In the genomic region with DNA sequence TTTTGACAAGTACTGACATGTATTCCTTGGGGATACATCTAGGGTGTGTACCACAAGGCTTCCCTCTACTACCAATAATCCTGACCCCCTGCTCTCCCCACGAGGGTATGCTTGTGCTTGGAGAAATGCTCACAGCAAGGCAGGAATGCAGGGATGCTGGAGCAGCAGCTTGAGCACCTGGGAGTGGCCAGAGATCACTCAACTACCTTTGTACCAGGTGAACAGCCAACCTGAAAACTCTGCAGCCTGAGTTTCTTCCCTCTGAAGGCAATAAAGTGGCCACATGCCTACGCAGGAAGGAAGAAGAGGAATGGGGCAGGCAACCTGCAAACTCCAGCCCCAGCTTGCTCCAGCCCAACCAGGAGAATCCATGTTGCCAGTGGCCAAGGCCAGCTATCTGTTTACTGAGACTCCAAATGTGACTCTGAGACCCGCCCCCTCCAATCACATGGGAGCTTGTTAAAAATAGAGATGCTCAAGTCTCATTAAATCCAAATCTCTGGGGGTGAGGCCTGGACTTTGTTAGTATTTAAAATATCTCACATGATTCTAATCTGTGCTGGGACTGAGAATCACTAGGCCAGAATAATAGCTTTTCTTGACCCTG, we compare ENCODE assay signal across 21 cellular contexts.
DNase-seq lines count a peak whose midpoint lies in the region; ATAC-seq and TF ChIP-seq lines count a peak whose summit lies in the region.
"Had no signal": no experiment of that assay in that cellular context is flagged by ENCODE, and none has a peak within 500 bp of the region (broad histone marks: within the 10 kb centered on the region; RNA-seq: fewer than 3 reads in every experiment).

No MANE protein-coding gene starts in this region.

- no peaks in the 10 kb centered on the region for H3K4me1 ChIP-seq in HEK293 (ENCODE audit: control insufficient read depth, insufficient read depth, low read length)
- no peaks in the 10 kb centered on the region for H3K4me1 ChIP-seq in colonic mucosa
- H3K4me1 ChIP-seq in uterus = peaks cover 0 to 1% of the 10 kb centered on the region in 2 donors

- H3K27ac ChIP-seq in HEK293 (ENCODE audit: extremely low read depth, low read depth, low read length) (no peak overlapping the region), colonic mucosa (no peak overlapping the region), uterus (peak overlapping the region; percentile 9 to 72)
- H3K27ac ChIP-seq: body of pancreas, upper lobe of left lung, WERI-Rb-1 had no signal

- POLR2A ChIA-PET in HEK293 (lab: Yijun Ruan, JAX) = no interaction called here

- H3K36me3 ChIP-seq in HEK293 (ENCODE audit: control insufficient read depth in 2 of 2, insufficient read depth in 1 of 2, low read length in 2 of 2) (no peaks in the 10 kb centered on the region), colonic mucosa (no peaks in the 10 kb centered on the region), uterus (no peaks in the 10 kb centered on the region)
- H3K36me3 ChIP-seq: upper lobe of left lung, WERI-Rb-1 had no signal

- H3K9ac ChIP-seq in colonic mucosa (ENCODE audit: low read depth in 2 of 2, low read length in 2 of 2) = no peak overlapping the region

- H3K9me3 ChIP-seq in HEK293 (ENCODE audit: control insufficient read depth, insufficient read depth, low read depth, low read length) (no peaks in the 10 kb centered on the region), colonic mucosa (no peaks in the 10 kb centered on the region), uterus (no peaks in the 10 kb centered on the region)
- H3K9me3 ChIP-seq: body of pancreas, upper lobe of left lung had no signal

- ATAC-seq in HG02610 (IDR thresholded peaks at IDR 0.05; ENCODE audit: unreplicated experiment) = no peak
- ATAC-seq: activated T-cell treated with anti-CD3 and anti-CD28 coated beads, Interleukin-2, amount 50 U/mL, for 72 hours; body of pancreas had no signal

- TF ChIP-seq CTCF in HEK293 (tag by site-specific recombination; IDR thresholded peaks at IDR 0.05) (no peak), colonic mucosa (IDR thresholded peaks at IDR 0.05) (no peak), uterus (IDR thresholded peaks at IDR 0.05) (no peak)

- CTCF ChIA-PET in HEK293 (lab: Yijun Ruan, JAX) = no interaction called here

- DNase-seq in colonic mucosa (peak; percentile 35), myocyte (ENCODE audit: low read depth) (peak; percentile 24), uterus (peak; percentile 40 to 55)
- DNase-seq in stimulated activated naive CD4-positive, alpha-beta T cell treated with Interleukin-2 at 50 U/mL for 16 hours (lab: John Stamatoyannopoulos, UW) = no peak
- DNase-seq in stimulated activated CD4-positive, alpha-beta T cell treated with anti-CD3 and anti-CD28 coated beads, Interleukin-4, amount 100 ng/mL, for 1 hour = no peak
- DNase-seq: activated CD4-positive, alpha-beta T cell treated with anti-CD3 and anti-CD28 coated beads, Interleukin-2, amount 50 U/mL, for 1 hour; activated CD8-positive, alpha-beta memory T cell treated with anti-CD3 and anti-CD28 coated beads, Interleukin-2, amount 10 ng/mL, durations not matched to agents 7 days and 5 days; activated naive CD4-positive, alpha-beta T cell treated with Interleukin-2 at 50 U/mL for 16 hours; activated T-cell treated with anti-CD3 and anti-CD28 coated beads, Interleukin-2, amount 50 U/mL, for 72 hours; body of pancreas; CD4-positive, alpha-beta T cell; Karpas-422; kidney glomerular epithelial cell; NCI-H1436 treated with DMSO at 0.1 percent for 48 hours; NCI-H510A; nucleus accumbens; T-helper 9 cell; upper lobe of left lung; WERI-Rb-1 had no signal

- H3K4me3 ChIP-seq in HEK293 (ENCODE audit: low read depth, low read length) (no peak overlapping the region), colonic mucosa (no peak overlapping the region), uterus (no peak overlapping the region)
- H3K4me3 ChIP-seq: body of pancreas, upper lobe of left lung had no signal

- no peak for TF ChIP-seq POLR2A in uterus (IDR thresholded peaks at IDR 0.05)

- intact Hi-C loops in colonic mucosa (cut with DNase I) (no loop called here), uterus (cut with DNase I; ENCODE audit: low total_unique reads) (no loop called here)

- H3K27me3 ChIP-seq in colonic mucosa (no peaks in the 10 kb centered on the region), uterus (no peaks in the 10 kb centered on the region)
- H3K27me3 ChIP-seq: body of pancreas, upper lobe of left lung had no signal

TF ChIP-seq in HEK293, 187 proteins besides CTCF, POLR2A, EP300 and RAD21:
- TF ChIP-seq ZNF792 (tag by site-specific recombination; IDR thresholded peaks at IDR 0.05) (no peak), ZNF843 (tag by site-specific recombination; IDR thresholded peaks at IDR 0.05) (no peak), ZNF510 (tag by site-specific recombination; IDR thresholded peaks at IDR 0.05; ENCODE audit: insufficient replicate concordance) (no peak), ZNF366 (tag by site-specific recombination; conservative IDR thresholded peaks at IDR 0.05) (no peak), ZNF19 (tag by site-specific recombination; IDR thresholded peaks at IDR 0.05; ENCODE audit: low read depth) (no peak)
- TF ChIP-seq, protein P1, sequence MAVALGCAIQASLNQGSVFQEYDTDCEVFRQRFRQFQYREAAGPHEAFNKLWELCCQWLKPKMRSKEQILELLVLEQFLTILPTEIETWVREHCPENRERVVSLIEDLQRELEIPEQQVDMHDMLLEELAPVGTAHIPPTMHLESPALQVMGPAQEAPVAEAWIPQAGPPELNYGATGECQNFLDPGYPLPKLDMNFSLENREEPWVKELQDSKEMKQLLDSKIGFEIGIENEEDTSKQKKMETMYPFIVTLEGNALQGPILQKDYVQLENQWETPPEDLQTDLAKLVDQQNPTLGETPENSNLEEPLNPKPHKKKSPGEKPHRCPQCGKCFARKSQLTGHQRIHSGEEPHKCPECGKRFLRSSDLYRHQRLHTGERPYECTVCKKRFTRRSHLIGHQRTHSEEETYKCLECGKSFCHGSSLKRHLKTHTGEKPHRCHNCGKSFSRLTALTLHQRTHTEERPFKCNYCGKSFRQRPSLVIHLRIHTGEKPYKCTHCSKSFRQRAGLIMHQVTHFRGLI (tag by site-specific recombination; IDR thresholded peaks at IDR 0.05) = peak; percentile 63

Comparison
In these comparisons a context has a peak if more than half of its experiments do, and no peak if none do; other contexts are left out.
1. H3K27ac ChIP-seq: peak in uterus (2 of 2); none in HEK293 (single experiment) and colonic mucosa (single experiment).
2. DNase-seq: peak in colonic mucosa (single experiment), myocyte (single experiment) and uterus (2 of 2); none in stimulated activated naive CD4-positive, alpha-beta T cell treated with Interleukin-2 at 50 U/mL for 16 hours (single experiment) and stimulated activated CD4-positive, alpha-beta T cell treated with anti-CD3 and anti-CD28 coated beads, Interleukin-4, amount 100 ng/mL, for 1 hour (single experiment).